In genomic region chr2:161063074-161063945, GRCh38 we compare ENCODE assay signal across 8 cellular contexts.
DNase-seq lines count a peak whose midpoint lies in the region; ATAC-seq and TF ChIP-seq lines count a peak whose summit lies in the region.

No MANE protein-coding gene starts in this region.

- no peak for TF ChIP-seq POLR2A in NB4 (IDR thresholded peaks at IDR 0.05; ENCODE audit: extremely low read depth, insufficient read length)
- TF ChIP-seq POLR2A in heart left ventricle (IDR thresholded peaks at IDR 0.05), result no peak

- intact Hi-C loops in heart left ventricle (cut with DNase I) (loop anchor here in 7 of 10 donors (5.0 to 10.0 kb wide), 6 partner anchors 101 to 959 kb away; partner anchors contain the start of genes RBMS1 (in 1 of the 7) and TANK (in 1 of the 7)), psoas muscle (cut with DNase I) (no loop called here), aorta (cut with DNase I) (loop anchor here in 1 of 2 donors (10.0 kb wide), 1 partner anchor 959 kb away; no protein-coding TSS in a partner anchor)

- H3K27me3 ChIP-seq in heart left ventricle, result no peaks in the 10 kb centered on the region
- no peaks in the 10 kb centered on the region for H3K27me3 ChIP-seq in psoas muscle (ENCODE audit: insufficient read depth in 3 of 3, low read length in 2 of 3)
- H3K27me3 ChIP-seq in aorta (ENCODE audit: control insufficient read depth in 1 of 2, insufficient read depth in 2 of 2, low read length in 1 of 2), result no peaks in the 10 kb centered on the region

- no peaks in the 10 kb centered on the region for H3K9me3 ChIP-seq in heart left ventricle
- no peaks in the 10 kb centered on the region for H3K9me3 ChIP-seq in psoas muscle
- no peaks in the 10 kb centered on the region for H3K9me3 ChIP-seq in aorta (ENCODE audit: control insufficient read depth, low read length)

- peak; percentile 90 for TF ChIP-seq CTCF in GM12875 (IDR thresholded peaks at IDR 0.05; ENCODE audit: borderline replicate concordance, insufficient read depth, low read depth, low read length)
- TF ChIP-seq CTCF in NB4 (IDR thresholded peaks at IDR 0.05; ENCODE audit: low read depth, low read length), result peak; percentile 96
- peak; percentile 74 to 94 (median 86) for TF ChIP-seq CTCF in heart left ventricle (IDR thresholded peaks at IDR 0.05)
- TF ChIP-seq CTCF in psoas muscle (IDR thresholded peaks at IDR 0.05), result peak; percentile 92

- H3K4me1 ChIP-seq in heart left ventricle, result peaks cover 0 to 9% (median 0%) of the 10 kb centered on the region in 12 donors
- peaks cover 8% of the 10 kb centered on the region for H3K4me1 ChIP-seq in psoas muscle
- H3K4me1 ChIP-seq in aorta (ENCODE audit: control insufficient read depth in 1 of 2, insufficient read depth in 2 of 2, low read length in 2 of 2), result peaks cover 0 to 3% of the 10 kb centered on the region in 2 donors

- no peak overlapping the region for H3K4me3 ChIP-seq in GM12875 (ENCODE audit: low read depth, low read length)
- no peak overlapping the region for H3K4me3 ChIP-seq in NB4 (ENCODE audit: low read depth, low read length)
- peak overlapping the region in 3 of 12 donors; percentile 2 to 20 (median 2) for H3K4me3 ChIP-seq in heart left ventricle
- H3K4me3 ChIP-seq in psoas muscle, result peak overlapping the region; percentile 33
- peak overlapping the region in 1 of 2 donors; percentile 4 for H3K4me3 ChIP-seq in aorta (ENCODE audit: low read length in 2 of 2)

- ATAC-seq in HG02588 (IDR thresholded peaks at IDR 0.05; ENCODE audit: unreplicated experiment) (peak; percentile 89), heart left ventricle (peak in 3 of 4 donors; percentile 80 to 84 (median 82)), psoas muscle (peak; percentile 83 to 89 (median 86)), aorta (ENCODE audit: low FRiP score) (peak; percentile 94)

- WGBS in heart left ventricle, 4 donors, result 31 to 39% (median 37%) methylated on average over 8 of the region's 8 CpGs
- WGBS in psoas muscle, 3 donors, result 21 to 32% (median 23%) methylated on average over 8 of the region's 8 CpGs
- 4 to 5% methylated on average over 8 of the region's 8 CpGs for WGBS in aorta, 2 donors

- H3K36me3 ChIP-seq in heart left ventricle (no peaks in the 10 kb centered on the region), psoas muscle (ENCODE audit: insufficient read depth in 1 of 2, low read depth in 1 of 2) (no peaks in the 10 kb centered on the region), aorta (ENCODE audit: control insufficient read depth in 1 of 2, insufficient read depth in 2 of 2, low read length in 1 of 2) (no peaks in the 10 kb centered on the region)

- no peak overlapping the region for H3K27ac ChIP-seq in heart left ventricle
- H3K27ac ChIP-seq in psoas muscle, result no peak overlapping the region
- H3K27ac ChIP-seq in aorta (ENCODE audit: low read depth in 1 of 2, low read length in 2 of 2), result no peak overlapping the region

- DNase-seq in NB4 (ENCODE audit: low read depth), result peak; percentile 78
- peak; percentile 51 for DNase-seq in SKM-1 treated with dmso at 0.1 percent for 144 hours (lab: John Stamatoyannopoulos, UW; ENCODE audit: unreplicated experiment)
- DNase-seq in activated naive CD8-positive, alpha-beta T cell treated with anti-CD3 and anti-CD28 coated beads, Interleukin-2, amount 50 U/mL, for 16 hours (ENCODE audit: low read depth, low spot score), result peak; percentile 15
- DNase-seq in heart left ventricle, result peak in 4 of 5 donors; percentile 59 to 69 (median 66)
- peak; percentile 68 to 73 for DNase-seq in psoas muscle
- DNase-seq in aorta, result peak; percentile 76 to 80

Comparison
In these comparisons a context has a peak if more than half of its experiments do, and no peak if none do; other contexts are left out.
1. DNase-seq: peak in every context shown above with its lines; median percentile 78 in NB4; 78 in aorta; 70 in psoas muscle; 66 in heart left ventricle; 51 in SKM-1 treated with dmso at 0.1 percent for 144 hours; 15 in activated naive CD8-positive, alpha-beta T cell treated with anti-CD3 and anti-CD28 coated beads, Interleukin-2, amount 50 U/mL, for 16 hours.
2. intact Hi-C loops: an anchor here in heart left ventricle (5.0 to 10.0 kb wide); none called in psoas muscle.